8 cellular contexts compared by ENCODE assay signal in genomic region chr6:41785689-41786450, GRCh38. TPM values are rescaled to one million over a fixed set of nuclear protein-coding genes. Genes with fewer than 3 reads are reported as not detected.
A peak's percentile ranks its signal among the peaks of the same experiment; 100 is the strongest.
DNase-seq lines count a peak whose midpoint lies in the region; ATAC-seq and TF ChIP-seq lines count a peak whose summit lies in the region.

No MANE protein-coding gene starts in this region.

- peak overlapping the region; percentile 85 for H3K27ac ChIP-seq in psoas muscle

- no peaks in the 10 kb centered on the region for H3K9me3 Mint-ChIP-seq in activated T-cell treated with anti-CD3 and anti-CD28 coated beads, Interleukin-2, amount 50 U/mL, for 72 hours

- peaks cover 32% of the 10 kb centered on the region for H3K4me1 ChIP-seq in psoas muscle

- H3K27me3 ChIP-seq in psoas muscle (ENCODE audit: insufficient read depth in 3 of 3, low read length in 2 of 3), result no peaks in the 10 kb centered on the region

- peak overlapping the region; percentile 95 to 98 for H3K4me3 Mint-ChIP-seq in activated T-cell treated with anti-CD3 and anti-CD28 coated beads, Interleukin-2, amount 50 U/mL, for 72 hours

- peaks cover 7 to 22% of the 10 kb centered on the region in 2 donors for H3K36me3 ChIP-seq in psoas muscle (ENCODE audit: insufficient read depth in 1 of 2, low read depth in 1 of 2)

- DNase-seq in AG08395 (ENCODE audit: low spot score) (peak; percentile 25), Right ventricle myocardium superior (peak; percentile 62), psoas muscle (peak; percentile 31 to 60), Kasumi-1 (lab: John Stamatoyannopoulos, UW) (no peak), HPDE6-E6E7 (ENCODE audit: extremely low spot score) (no peak)
- peak in 1 of 2 donors; percentile 10 for DNase-seq in activated T-cell treated with anti-CD3 and anti-CD28 coated beads, Interleukin-2, amount 50 U/mL, for 72 hours
- DNase-seq in activated effector memory CD4-positive, alpha-beta T cell treated with anti-CD3 and anti-CD28 coated beads, Interleukin-2, amount 50 U/mL, for 16 hours, result no peak

- peaks cover 0 to 8% of the 10 kb centered on the region in 2 donors for H3K36me3 Mint-ChIP-seq in activated T-cell treated with anti-CD3 and anti-CD28 coated beads, Interleukin-2, amount 50 U/mL, for 72 hours (ENCODE audit: insufficient read depth in 2 of 2)

- H3K27me3 Mint-ChIP-seq in activated T-cell treated with anti-CD3 and anti-CD28 coated beads, Interleukin-2, amount 50 U/mL, for 72 hours (ENCODE audit: low read depth), result peaks cover 13% of the 10 kb centered on the region

- WGBS in psoas muscle, 3 donors, result 12 to 19% (median 14%) methylated on average over 27 to 29 of the region's 29 CpGs

- peak overlapping the region; percentile 76 for H3K27ac Mint-ChIP-seq in activated T-cell treated with anti-CD3 and anti-CD28 coated beads, Interleukin-2, amount 50 U/mL, for 72 hours

- peak overlapping the region; percentile 75 for H3K4me3 ChIP-seq in psoas muscle

- H3K9me3 ChIP-seq in psoas muscle, result no peaks in the 10 kb centered on the region

- peaks cover 28% of the 10 kb centered on the region for H3K4me1 Mint-ChIP-seq in activated T-cell treated with anti-CD3 and anti-CD28 coated beads, Interleukin-2, amount 50 U/mL, for 72 hours (ENCODE audit: low read depth)

- intact Hi-C loops in Right ventricle myocardium superior (cut with DNase I) (loop anchor here (2.0 to 5.0 kb wide), 3 partner anchors 135 to 261 kb away; partner anchors contain the start of genes BYSL and MED20), psoas muscle (cut with DNase I) (loop anchor here (2.0 to 10.0 kb wide), 2 partner anchors 109 to 135 kb away; partner anchors contain the start of genes BYSL (in 2 of the 2), MED20 (in 2 of the 2) and USP49 (in 1 of the 2))

- ATAC-seq in GM21619 (IDR thresholded peaks at IDR 0.05; ENCODE audit: unreplicated experiment) (peak; percentile 1), Right ventricle myocardium superior (ENCODE audit: poor library complexity) (peak; percentile 4), psoas muscle (no peak)
- ATAC-seq in activated T-cell treated with anti-CD3 and anti-CD28 coated beads, Interleukin-2, amount 50 U/mL, for 72 hours (replicated peaks in 1 of 2), result no peak

- TF ChIP-seq CTCF in psoas muscle (IDR thresholded peaks at IDR 0.05), result no peak

RNA-seq across cellular contexts. Expression of gene TOMM6, which starts 1.6 kb away (rescaled TPM):
- 100 to 1,000 TPM; 109 to 120 TPM for total RNA-seq in activated T-cell treated with anti-CD3 and anti-CD28 coated beads, Interleukin-2, amount 50 U/mL, for 72 hours
- 218 TPM for total RNA-seq in Right ventricle myocardium superior
- total RNA-seq in psoas muscle, result 100 to 1,000 TPM; 156 to 181 (median 168) TPM
- polyA plus RNA-seq in psoas muscle, result 100 to 1,000 TPM; 240 to 403 (median 305) TPM

RNA-seq across cellular contexts. Expression of gene PRICKLE4, which starts 5.3 kb away (rescaled TPM):
- total RNA-seq in activated T-cell treated with anti-CD3 and anti-CD28 coated beads, Interleukin-2, amount 50 U/mL, for 72 hours, result under 1 TPM in 1 of 2 donors, not detected in 1; 0.29 TPM
- total RNA-seq in Right ventricle myocardium superior (4.0 TPM), psoas muscle (under 1 TPM in 3 of 4 donors, not detected in 1; 0.46 to 0.92 (median 0.80) TPM)
- under 1 TPM in 2 of 3 donors, not detected in 1; 0.49 to 0.70 TPM for polyA plus RNA-seq in psoas muscle

RNA-seq across cellular contexts. Expression of gene FRS3, which starts 6.2 kb away (rescaled TPM):
- total RNA-seq in activated T-cell treated with anti-CD3 and anti-CD28 coated beads, Interleukin-2, amount 50 U/mL, for 72 hours, result 10 to 100 TPM; 10.5 to 11.4 TPM
- total RNA-seq in Right ventricle myocardium superior (4.8 TPM), psoas muscle (1 to 10 TPM; 4.0 to 6.5 (median 5.4) TPM)
- 1 to 10 TPM; 4.0 to 6.8 (median 4.5) TPM for polyA plus RNA-seq in psoas muscle

RNA-seq across cellular contexts. Expression of gene PGC, which starts 38.7 kb away (rescaled TPM):
- not detected for total RNA-seq in activated T-cell treated with anti-CD3 and anti-CD28 coated beads, Interleukin-2, amount 50 U/mL, for 72 hours
- total RNA-seq in Right ventricle myocardium superior (not detected), psoas muscle (not detected)
- 1 to 10 TPM in 1 of 3 donors, under 1 TPM in 1, not detected in 1; 0.48 to 1.0 TPM for polyA plus RNA-seq in psoas muscle

RNA-seq across cellular contexts. Expression of gene TFEB, which starts 50.5 kb away (rescaled TPM):
- total RNA-seq in activated T-cell treated with anti-CD3 and anti-CD28 coated beads, Interleukin-2, amount 50 U/mL, for 72 hours, result 10 to 100 TPM; 15.3 to 17.5 TPM
- total RNA-seq in Right ventricle myocardium superior (40.7 TPM), psoas muscle (10 to 100 TPM; 35.4 to 64.3 (median 39.8) TPM)
- polyA plus RNA-seq in psoas muscle, result 10 to 100 TPM; 16.1 to 65.2 (median 51.6) TPM

Comparison
In these comparisons a context has a peak if more than half of its experiments do, and no peak if none do; other contexts are left out.
1. DNase-seq: peak in AG08395 (single experiment), Right ventricle myocardium superior (single experiment) and psoas muscle (2 of 2); none in activated effector memory CD4-positive, alpha-beta T cell treated with anti-CD3 and anti-CD28 coated beads, Interleukin-2, amount 50 U/mL, for 16 hours (single experiment), Kasumi-1 (0 of 2) and HPDE6-E6E7 (single experiment).
2. ATAC-seq: peak in GM21619 (single experiment) and Right ventricle myocardium superior (single experiment); none in activated T-cell treated with anti-CD3 and anti-CD28 coated beads, Interleukin-2, amount 50 U/mL, for 72 hours (0 of 2) and psoas muscle (0 of 4).